Comparison of ENCODE assay signal across 14 cellular contexts in genomic region chr12:126668538-126668937, GRCh38.
DNase-seq lines count a peak whose midpoint lies in the region; FAIRE-seq and TF ChIP-seq lines count a peak whose summit lies in the region.
"Had no signal": no experiment of that assay in that cellular context is flagged by ENCODE, and none has a peak within 500 bp of the region (broad histone marks: within the 10 kb centered on the region; RNA-seq: fewer than 3 reads in every experiment).

No MANE protein-coding gene starts in this region.

- intact Hi-C loops in ovary (cut with DNase I) = no loop called here

- TF ChIP-seq CTCF in fibroblast of pulmonary artery (IDR thresholded peaks at IDR 0.05; ENCODE audit: low read length, missing control alignments) (no peak), ovary (IDR thresholded peaks at IDR 0.05) (no peak)

- H3K27ac ChIP-seq in ovary = no peak overlapping the region

- no peaks in the 10 kb centered on the region for H3K36me3 ChIP-seq in ovary

- no peaks in the 10 kb centered on the region for H3K9me3 ChIP-seq in ovary

- WGBS in ovary, 3 donors = 68 to 81% (median 77%) methylated on average over 1 of the region's 1 CpG

- H3K4me3 ChIP-seq in fibroblast of pulmonary artery (replicated peaks; ENCODE audit: low read depth, low read length) = no peak overlapping the region
- H3K4me3 ChIP-seq in ovary = no peak overlapping the region

- H3K27me3 ChIP-seq in ovary = no peaks in the 10 kb centered on the region

- no peak for TF ChIP-seq POLR2A in H54 (IDR thresholded peaks at IDR 0.05; ENCODE audit: low read depth, low read length)
- TF ChIP-seq POLR2A in ovary (IDR thresholded peaks at IDR 0.05) = no peak

- no peak for TF ChIP-seq EP300 in ovary (IDR thresholded peaks at IDR 0.05)

- FAIRE-seq in H54 (lab: Jason Lieb, UNC) (peak; percentile 52), RCC 7860 (lab: Jason Lieb, UNC) (no peak)

- H3K4me1 ChIP-seq in ovary (ENCODE audit: insufficient read depth) = no peaks in the 10 kb centered on the region

- DNase-seq in H54 (ENCODE audit: insufficient read length, low spot score) (peak; percentile 28), RCC 7860 (ENCODE audit: low spot score) (peak; percentile 54), fibroblast of pulmonary artery (ENCODE audit: low read depth) (peak; percentile 95), stromal cell of bone marrow (ENCODE audit: low read depth) (peak; percentile 96), NCI-H524 treated with DMSO at 0.1 percent for 48 hours (lab: John Stamatoyannopoulos, UW) (no peak), ovary (no peak), NCI-H2196 treated with DMSO at 0.1 percent for 48 hours (lab: John Stamatoyannopoulos, UW; ENCODE audit: unreplicated experiment) (no peak)
- DNase-seq: activated CD8-positive, alpha-beta memory T cell treated with anti-CD3 and anti-CD28 coated beads, Interleukin-2, amount 50 U/mL, for 4 hours; amniotic stem cell; effector memory CD4-positive, alpha-beta T cell; mesendoderm; NCI-H2107; stimulated activated CD4-positive, alpha-beta T cell treated with anti-CD3 and anti-CD28 coated beads, Interleukin-2, amount 100 ng/mL, for 48 hours; stimulated activated naive CD4-positive, alpha-beta T cell treated with Interleukin-2 at 50 U/mL for 16 hours had no signal

Comparison
In these comparisons a context has a peak if more than half of its experiments do, and no peak if none do; other contexts are left out.
1. DNase-seq: peak in H54 (single experiment), RCC 7860 (single experiment), fibroblast of pulmonary artery (single experiment) and stromal cell of bone marrow (single experiment); none in NCI-H524 treated with DMSO at 0.1 percent for 48 hours (single experiment), ovary (0 of 5) and NCI-H2196 treated with DMSO at 0.1 percent for 48 hours (single experiment).